1 cellular context compared by ENCODE assay signal in genomic region chr14:101673873-101674272, GRCh38.
TF ChIP-seq lines count a peak whose summit lies in the region.

No MANE protein-coding gene starts in this region.

TF ChIP-seq in K562, 482 proteins besides CTCF, POLR2A, EP300 and RAD21 (continued from another document):
- TF ChIP-seq DPF2 (IDR thresholded peaks at IDR 0.05), result peak; percentile 58; the same call in 1 of the 2 replicates
